ENCODE assay signal across 8 cellular contexts in genomic region chr20:59939879-59940128, GRCh38. TPM values are rescaled to one million over a fixed set of nuclear protein-coding genes. Genes with fewer than 3 reads are reported as not detected.
DNase-seq lines count a peak whose midpoint lies in the region; ATAC-seq and TF ChIP-seq lines count a peak whose summit lies in the region.

No MANE protein-coding gene starts in this region.

- H3K9me2 ChIP-seq in neural cell (ENCODE audit: insufficient read depth, low read length): no peaks in the 10 kb centered on the region

- WGBS in endodermal cell (ENCODE audit: insufficient coverage in 1 of 2, insufficient read length in 1 of 2), 2 experiments: 0% methylated on average over 11 to 24 of the region's 24 CpGs

- H3K4me1 Mint-ChIP-seq in endodermal cell: peaks cover 7% of the 10 kb centered on the region

- H3K4me3 ChIP-seq in NT2/D1 (ENCODE audit: insufficient read length, low read depth) (peak overlapping the region; percentile 74), endodermal cell (ENCODE audit: low read length) (peak overlapping the region; percentile 93), neural cell (ENCODE audit: low read length) (peak overlapping the region; percentile 79)

- peak overlapping the region; percentile 81 for H3K4me3 Mint-ChIP-seq in endodermal cell

- peak; percentile 19 for DNase-seq in HEK293T (ENCODE audit: extremely low spot score)
- DNase-seq in NT2/D1 (ENCODE audit: low read depth, low spot score): no peak
- no peak for DNase-seq in endodermal cell
- DNase-seq in SW480 (ENCODE audit: low spot score): no peak
- no peak for DNase-seq in NCI-H524 (lab: John Stamatoyannopoulos, UW)
- no peak for DNase-seq in SK-N-DZ (ENCODE audit: low spot score)

- H3K27me3 Mint-ChIP-seq in endodermal cell (ENCODE audit: insufficient read depth): peaks cover 32% of the 10 kb centered on the region

- H3K27ac Mint-ChIP-seq in endodermal cell: peak overlapping the region; percentile 93

- H3K9ac ChIP-seq in NT2/D1 (ENCODE audit: insufficient read length, low read depth) (peak overlapping the region; percentile 84), endodermal cell (ENCODE audit: extremely low read depth, low read length, poor library complexity, severe bottlenecking) (peak overlapping the region; percentile 27), neural cell (ENCODE audit: low read length) (peak overlapping the region; percentile 81)

- no peaks in the 10 kb centered on the region for H3K79me2 ChIP-seq in neural cell (replicated peaks; ENCODE audit: insufficient read depth, low read length)

- H3K9me3 ChIP-seq in NT2/D1 (ENCODE audit: insufficient read depth, low read length) (peaks cover 6% of the 10 kb centered on the region; the same call in 1 of the 2 replicates), endodermal cell (ENCODE audit: control insufficient read depth, low read length) (no peaks in the 10 kb centered on the region), neural cell (ENCODE audit: low read length) (no peaks in the 10 kb centered on the region)

- peak overlapping the region; percentile 15 for H3K4me2 ChIP-seq in neural cell (ENCODE audit: low read length)

- peaks cover 8% of the 10 kb centered on the region for H3K9me3 Mint-ChIP-seq in endodermal cell

- H3K4me1 ChIP-seq in NT2/D1 (ENCODE audit: insufficient read depth, insufficient read length): peaks cover 7% of the 10 kb centered on the region
- H3K4me1 ChIP-seq in endodermal cell (ENCODE audit: control insufficient read depth, insufficient read depth, low read length): no peaks in the 10 kb centered on the region

- no peak for TF ChIP-seq RAD21 in neural cell (conservative IDR thresholded peaks at IDR 0.05)

- no peak for TF ChIP-seq CTCF in endodermal cell (conservative IDR thresholded peaks at IDR 0.05)
- TF ChIP-seq CTCF in neural cell (IDR thresholded peaks at IDR 0.05; ENCODE audit: poor library complexity, severe bottlenecking): no peak

- peaks cover 9% of the 10 kb centered on the region for H3K27me3 ChIP-seq in NT2/D1 (ENCODE audit: insufficient read depth, insufficient read length)
- peaks cover 11% of the 10 kb centered on the region for H3K27me3 ChIP-seq in endodermal cell (ENCODE audit: control insufficient read depth, insufficient read depth, low read length, poor library complexity, severe bottlenecking)
- no peaks in the 10 kb centered on the region for H3K27me3 ChIP-seq in neural cell (ENCODE audit: insufficient read depth, low read depth, low read length)

- peak overlapping the region; percentile 28 for H2AFZ ChIP-seq in neural cell (ENCODE audit: low read depth, low read length)

- H3K36me3 ChIP-seq in NT2/D1 (ENCODE audit: insufficient read depth, insufficient read length, low read length) (peaks cover 33% of the 10 kb centered on the region), endodermal cell (ENCODE audit: control insufficient read depth, insufficient read depth, low read length) (peaks cover 27% of the 10 kb centered on the region), neural cell (ENCODE audit: insufficient read depth, low read length) (no peaks in the 10 kb centered on the region)

- no peaks in the 10 kb centered on the region for H4K20me1 ChIP-seq in neural cell (ENCODE audit: insufficient read depth)

- CTCF ChIA-PET in HEK293T (lab: Yijun Ruan, JAX): interaction anchor here (0.5 kb wide), 1 partner anchor 17 kb away, joined by 5 read pairs; no protein-coding TSS in a partner anchor

- H3K27ac ChIP-seq in endodermal cell (ENCODE audit: low read depth, low read length) (peak overlapping the region; percentile 96), neural cell (ENCODE audit: low read length) (peak overlapping the region; percentile 90)

- H3K36me3 Mint-ChIP-seq in endodermal cell (ENCODE audit: low read depth): peaks cover 24% of the 10 kb centered on the region

- peak; percentile 36 for ATAC-seq in GM18505 (IDR thresholded peaks at IDR 0.05; ENCODE audit: unreplicated experiment)

- POLR2A ChIA-PET in HEK293T (lab: Yijun Ruan, JAX): interaction anchor here (0.6 to 3.4 kb wide), 16 partner anchors 8 to 120 kb away, joined by 3 to 19 read pairs (median 4); no protein-coding TSS in a partner anchor

- H3F3A ChIP-seq in neural cell (ENCODE audit: insufficient read depth, low read length, poor library complexity, severe bottlenecking): peaks cover 7% of the 10 kb centered on the region

- TF ChIP-seq POLR2A in GM18505 (IDR thresholded peaks at IDR 0.05; ENCODE audit: borderline replicate concordance, extremely low read depth, insufficient read depth, insufficient read length): no peak

- no peak for TF ChIP-seq EP300 in neural cell (conservative IDR thresholded peaks at IDR 0.05; ENCODE audit: poor library complexity, severe bottlenecking)

TF ChIP-seq in HEK293T, 16 proteins besides CTCF, POLR2A, EP300 and RAD21 (continues in another document):
- TF ChIP-seq TARDBP (IDR thresholded peaks at IDR 0.05): no peak
- no peak for TF ChIP-seq PKNOX1 (IDR thresholded peaks at IDR 0.05)
- no peak for TF ChIP-seq ARNT (IDR thresholded peaks at IDR 0.05)
- no peak for TF ChIP-seq BHLHE40 (IDR thresholded peaks at IDR 0.05; ENCODE audit: borderline replicate concordance)
- TF ChIP-seq L3MBTL2 (conservative IDR thresholded peaks at IDR 0.05): no peak
- TF ChIP-seq SP1 (IDR thresholded peaks at IDR 0.05): no peak
- TF ChIP-seq ELF4 (IDR thresholded peaks at IDR 0.05): no peak
- no peak for TF ChIP-seq FOXM1 (IDR thresholded peaks at IDR 0.05; ENCODE audit: borderline replicate concordance)
- TF ChIP-seq FOXK2 (IDR thresholded peaks at IDR 0.05): no peak
- TF ChIP-seq SUZ12 (IDR thresholded peaks at IDR 0.05): no peak
- no peak for TF ChIP-seq LEF1 (IDR thresholded peaks at IDR 0.05; ENCODE audit: borderline replicate concordance)
- TF ChIP-seq FOXA1 (IDR thresholded peaks at IDR 0.05): no peak
- TF ChIP-seq ZNF384 (IDR thresholded peaks at IDR 0.05): no peak
- TF ChIP-seq HDGF (IDR thresholded peaks at IDR 0.05; ENCODE audit: borderline replicate concordance): no peak

TF ChIP-seq in neural cell, 6 proteins besides CTCF, POLR2A, EP300 and RAD21:
- no peak for TF ChIP-seq SMC3 (conservative IDR thresholded peaks at IDR 0.05; ENCODE audit: poor library complexity)
- TF ChIP-seq TAF1 (IDR thresholded peaks at IDR 0.05; ENCODE audit: low read depth): no peak
- no peak for TF ChIP-seq POLR2AphosphoS5 (IDR thresholded peaks at IDR 0.05)
TF ChIP-seq in neural cell: peak in this region for 0.

RNA-seq across cellular contexts. Expression of gene PPP1R3D, which starts 0.3 kb away (rescaled TPM):
- 1 to 10 TPM; 3.9 to 6.1 TPM for total RNA-seq in endodermal cell
- polyA plus RNA-seq in endodermal cell (2013, experiment 1 of 2): 3.2 TPM
- polyA plus RNA-seq in endodermal cell (2013, experiment 2 of 2): 3.3 TPM
- 1.3 and 1.6 TPM in 2 replicates for polyA plus RNA-seq in neural cell
- polyA minus RNA-seq in neural cell: 3.2 and 4.1 TPM in 2 replicates
- polyA plus RNA-seq in SK-N-DZ (2014; cell fraction: cytosol; rRNA removed): 3.8 and 4.8 TPM in 2 replicates
- polyA plus RNA-seq in SK-N-DZ (2014; cell fraction: nucleus; rRNA removed): 3.5 and 4.2 TPM in 2 replicates

RNA-seq across cellular contexts. Expression of gene FAM217B, which starts 0.4 kb away (rescaled TPM):
- total RNA-seq in endodermal cell: 10 to 100 TPM; 24.4 to 25.1 TPM
- polyA plus RNA-seq in endodermal cell (2013, experiment 1 of 2): 21.6 TPM
- polyA plus RNA-seq in endodermal cell (2013, experiment 2 of 2): 21.7 TPM
- polyA plus RNA-seq in neural cell: 14.9 and 15.1 TPM in 2 replicates
- 30.4 and 37.2 TPM in 2 replicates for polyA minus RNA-seq in neural cell
- polyA plus RNA-seq in SK-N-DZ (2014; cell fraction: cytosol; rRNA removed): 7.4 and 8.0 TPM in 2 replicates
- 3.8 and 6.3 TPM in 2 replicates for polyA plus RNA-seq in SK-N-DZ (2014; cell fraction: nucleus; rRNA removed)

RNA-seq across cellular contexts. Expression of gene SYCP2, which starts 6.4 kb away (rescaled TPM):
- 1 to 10 TPM; 1.2 to 1.4 TPM for total RNA-seq in endodermal cell
- polyA plus RNA-seq in endodermal cell (2013, experiment 1 of 2): 0.43 TPM
- 0.21 TPM for polyA plus RNA-seq in endodermal cell (2013, experiment 2 of 2)
- polyA plus RNA-seq in neural cell: 1.4 and 2.3 TPM in 2 replicates
- polyA minus RNA-seq in neural cell: 0.49 and 1.0 TPM in 2 replicates
- 0.12 and 0.17 TPM in 2 replicates for polyA plus RNA-seq in SK-N-DZ (2014; cell fraction: cytosol; rRNA removed)
- 1.3 and 5.9 TPM in 2 replicates for polyA plus RNA-seq in SK-N-DZ (2014; cell fraction: nucleus; rRNA removed)

RNA-seq across cellular contexts. Expression of gene CDH26, which starts 18.4 kb away (rescaled TPM):
- 1 to 10 TPM in 1 of 2 donors, under 1 TPM in 1; 0.97 to 2.0 TPM for total RNA-seq in endodermal cell
- polyA plus RNA-seq in endodermal cell (2013, experiment 1 of 2): 0.32 TPM
- polyA plus RNA-seq in endodermal cell (2013, experiment 2 of 2): 0.37 TPM
- polyA plus RNA-seq in neural cell: 0.43 and 3.3 TPM in 2 replicates
- polyA minus RNA-seq in neural cell: 0.24 and 0.46 TPM in 2 replicates
- 0.09 TPM in 1 of 2 replicates, not detected in the other for polyA plus RNA-seq in SK-N-DZ (2014; cell fraction: cytosol; rRNA removed)
- 0.28 and 2.9 TPM in 2 replicates for polyA plus RNA-seq in SK-N-DZ (2014; cell fraction: nucleus; rRNA removed)

Comparison
In these comparisons a context has a peak if more than half of its experiments do, and no peak if none do; other contexts are left out.
1. H3K9ac ChIP-seq: peak in every context shown above with its lines; median percentile 84 in NT2/D1; 81 in neural cell; 27 in endodermal cell.